ENCODE assay signal across 24 cellular contexts in genomic region chr20:62336775-62337557, GRCh38. TPM values are rescaled to one million over a fixed set of nuclear protein-coding genes. Genes with fewer than 3 reads are reported as not detected.
DNase-seq lines count a peak whose midpoint lies in the region; ATAC-seq, FAIRE-seq and TF ChIP-seq lines count a peak whose summit lies in the region.
"Had no signal": no experiment of that assay in that cellular context is flagged by ENCODE, and none has a peak within 500 bp of the region (broad histone marks: within the 10 kb centered on the region; RNA-seq: fewer than 3 reads in every experiment).

No MANE protein-coding gene starts in this region.

- in situ Hi-C loops in K562 (cut with MboI), result no loop called here
- in situ Hi-C loops in GM23248 (cut with MboI), result no loop called here

- ATAC-seq in K562, result no peak
- ATAC-seq in GM18868 (IDR thresholded peaks at IDR 0.05; ENCODE audit: unreplicated experiment), result no peak
- ATAC-seq: CD8-positive, alpha-beta T cell had no signal

- H3K9me3 ChIP-seq in Loucy (ENCODE audit: insufficient read depth, low read depth, low read length), result no peaks in the 10 kb centered on the region
- no peaks in the 10 kb centered on the region for H3K9me3 ChIP-seq in K562 (replicated peaks; ENCODE audit: control insufficient read depth, insufficient read depth, low read depth, low read length)
- H3K9me3 ChIP-seq in spleen, result peaks cover 0 to 5% (median 0%) of the 10 kb centered on the region in 8 donors
- H3K9me3 ChIP-seq in GM23248 (ENCODE audit: low read depth), result no peaks in the 10 kb centered on the region
- H3K9me3 ChIP-seq: mucosa of descending colon, prostate gland, SJSA1 had no signal

- H3F3A ChIP-seq in Loucy (ENCODE audit: low read depth), result no peaks in the 10 kb centered on the region
- H3F3A ChIP-seq in GM23248 (ENCODE audit: insufficient read depth), result no peaks in the 10 kb centered on the region

- H2AFZ ChIP-seq in Loucy (ENCODE audit: low read length), result no peak overlapping the region; the same call in 1 of the 2 replicates
- no peak overlapping the region for H2AFZ ChIP-seq in K562 (ENCODE audit: low read depth, low read length)
- no peak overlapping the region for H2AFZ ChIP-seq in GM23248
- H2AFZ ChIP-seq: hepatocyte had no signal

- no peak for DNase-seq in GM12891 (ENCODE audit: insufficient read length, low spot score)
- no peak for DNase-seq in K562 (ENCODE audit: extremely low read depth in 1 of 4, low spot score in 3 of 4)
- DNase-seq in spleen, result peak; percentile 90
- no peak for DNase-seq in NCI-H446 (lab: John Stamatoyannopoulos, UW)
- DNase-seq in activated CD4-positive, CD25-positive, alpha-beta regulatory T cell treated with anti-CD3 and anti-CD28 coated beads, Interleukin-2, amount 50 U/mL, for 72 hours, result no peak
- DNase-seq in GM23248, result no peak
- DNase-seq: activated CD4-positive, alpha-beta T cell treated with anti-CD3 and anti-CD28 coated beads, Interleukin-2, amount 50 U/mL, for 4 hours; activated CD8-positive, alpha-beta memory T cell treated with anti-CD3 and anti-CD28 coated beads, Interleukin-2, amount 50 U/mL, for 48 hours; activated naive CD8-positive, alpha-beta T cell treated with anti-CD3 and anti-CD28 coated beads, Interleukin-2, amount 10 ng/mL, durations not matched to agents 7 days and 5 days; effector CD4-positive, alpha-beta T cell; erythroblast; foreskin fibroblast; KG1; mucosa of descending colon; NCI-H1694 treated with DMSO at 0.1 percent for 48 hours; NCI-H2227 treated with DMSO at 0.1 percent for 48 hours; NCI-H774; WERI-Rb-1 had no signal

- no peaks in the 10 kb centered on the region for H4K20me1 ChIP-seq in Loucy (ENCODE audit: insufficient read depth, low read length, poor library complexity, severe bottlenecking)
- no peaks in the 10 kb centered on the region for H4K20me1 ChIP-seq in K562 (replicated peaks; ENCODE audit: control insufficient read depth, insufficient read depth, low read length)
- no peaks in the 10 kb centered on the region for H4K20me1 ChIP-seq in GM23248 (ENCODE audit: insufficient read depth)

- no peaks in the 10 kb centered on the region for H3K27me3 ChIP-seq in Loucy (ENCODE audit: insufficient read depth, low read length, poor library complexity, severe bottlenecking)
- no peaks in the 10 kb centered on the region for H3K27me3 ChIP-seq in K562 (ENCODE audit: control insufficient read depth in 2 of 2, insufficient read depth in 2 of 2, low read length in 2 of 2)
- no peaks in the 10 kb centered on the region for H3K27me3 ChIP-seq in spleen (replicated peaks in 1 of 7)
- no peaks in the 10 kb centered on the region for H3K27me3 ChIP-seq in GM23248 (replicated peaks; ENCODE audit: insufficient read depth)
- H3K27me3 ChIP-seq: hepatocyte, SJSA1 had no signal

- no peaks in the 10 kb centered on the region for H3K36me3 ChIP-seq in Loucy (ENCODE audit: insufficient read depth, low read length)
- peaks cover 83% of the 10 kb centered on the region; the same call in 2 of the 3 replicates for H3K36me3 ChIP-seq in K562 (ENCODE audit: control insufficient read depth, insufficient read depth, low read length)
- H3K36me3 ChIP-seq in spleen, result peaks cover 0 to 80% (median 24%) of the 10 kb centered on the region in 6 donors
- no peaks in the 10 kb centered on the region for H3K36me3 ChIP-seq in GM23248 (ENCODE audit: low read depth)
- H3K36me3 ChIP-seq: SJSA1 had no signal

- TF ChIP-seq POLR2A in GM12891 (IDR thresholded peaks at IDR 0.05; ENCODE audit: low read depth, low read length) (no peak), K562 (conservative IDR thresholded peaks at IDR 0.05) (no peak), spleen (IDR thresholded peaks at IDR 0.05) (no peak)

- H3K4me3 ChIP-seq in Loucy (ENCODE audit: low read length, poor library complexity, severe bottlenecking) (no peak overlapping the region), K562 (no peak overlapping the region), spleen (peak overlapping the region in 1 of 8 donors; percentile 32), GM23248 (no peak overlapping the region)
- H3K4me3 ChIP-seq: hepatocyte, mucosa of descending colon, prostate gland, SJSA1 had no signal

- H3K9me2 ChIP-seq in Loucy (replicated peaks; ENCODE audit: low read depth, low read length) (no peaks in the 10 kb centered on the region), GM23248 (ENCODE audit: insufficient read depth) (no peaks in the 10 kb centered on the region)

- CTCF ChIA-PET in K562 (lab: Yijun Ruan, JAX; ENCODE audit: low intra/inter-chr PET ratio), result no interaction called here

- no peaks in the 10 kb centered on the region for H3K9me1 ChIP-seq in K562 (ENCODE audit: control insufficient read depth, insufficient read depth, low read length)

- H3K4me2 ChIP-seq in Loucy (ENCODE audit: low read depth, low read length, poor library complexity, severe bottlenecking), result peak overlapping the region; percentile 34
- no peak overlapping the region for H3K4me2 ChIP-seq in K562 (ENCODE audit: insufficient read depth, low read length)
- no peak overlapping the region for H3K4me2 ChIP-seq in GM23248 (ENCODE audit: unreplicated experiment)
- H3K4me2 ChIP-seq: hepatocyte had no signal

- no peak for TF ChIP-seq RAD21 in K562 (CRISPR knock-in tag; conservative IDR thresholded peaks at IDR 0.05 in 1 of 2, IDR thresholded peaks at IDR 0.05 in 1 of 2)

- BruUV-seq in K562 (replicated peaks; lab: Mats Ljungman, UMichigan), result no TSS peak

- no peak for TF ChIP-seq CTCF in Loucy (conservative IDR thresholded peaks at IDR 0.05; ENCODE audit: low read length)
- no peak for TF ChIP-seq CTCF in K562 (IDR thresholded peaks at IDR 0.05 in 2 of 3, conservative IDR thresholded peaks at IDR 0.05 in 1 of 3; ENCODE audit: insufficient read depth in 2 of 3, low read depth in 1 of 3, low read length in 3 of 3)
- TF ChIP-seq CTCF in spleen (IDR thresholded peaks at IDR 0.05 in 8 of 11, conservative IDR thresholded peaks at IDR 0.05 in 3 of 11), result no peak

- no peak overlapping the region for H3K27ac ChIP-seq in K562 (ENCODE audit: extremely low read depth, low read depth, low read length)
- peak overlapping the region in 5 of 8 donors; percentile 75 to 82 (median 79) for H3K27ac ChIP-seq in spleen
- H3K27ac ChIP-seq in GM23248, result no peak overlapping the region
- H3K27ac ChIP-seq: hepatocyte, prostate gland, SJSA1, WERI-Rb-1 had no signal

- POLR2A ChIA-PET in K562 (lab: Yijun Ruan, JAX), result no interaction called here

- H3K9ac ChIP-seq in Loucy (ENCODE audit: low read depth, low read length, poor library complexity, severe bottlenecking) (no peak overlapping the region), K562 (ENCODE audit: insufficient read depth in 1 of 2, low read depth in 2 of 2, low read length in 2 of 2) (peak overlapping the region in 1 of 2 experiments; percentile 17; a peak in 1 of 4 replicates), GM23248 (no peak overlapping the region)

- FAIRE-seq in GM12891 (lab: Jason Lieb, UNC) (no peak), K562 (lab: Jason Lieb, UNC) (no peak)

- intact Hi-C loops in K562 (cut with micrococcal nuclease), result no loop called here
- intact Hi-C loops in spleen (cut with DNase I; ENCODE audit: low total_unique reads), result no loop called here

- H3K4me1 ChIP-seq in Loucy (ENCODE audit: insufficient read depth, low read length, poor library complexity, severe bottlenecking), result peaks cover 4% of the 10 kb centered on the region
- peaks cover 0 to 15% of the 10 kb centered on the region in 2 experiments; a peak in 1 of 5 replicates for H3K4me1 ChIP-seq in K562 (replicated peaks in 1 of 2; ENCODE audit: control insufficient read depth in 2 of 2, insufficient read depth in 2 of 2, low read length in 2 of 2)
- H3K4me1 ChIP-seq in spleen, result peaks cover 6 to 53% (median 39%) of the 10 kb centered on the region in 6 donors
- H3K4me1 ChIP-seq in GM23248 (ENCODE audit: insufficient read depth), result no peaks in the 10 kb centered on the region
- H3K4me1 ChIP-seq: prostate gland, SJSA1 had no signal

- TF ChIP-seq EP300 in K562 (IDR thresholded peaks at IDR 0.05; ENCODE audit: low read length), result no peak

- H3K79me2 ChIP-seq in Loucy (ENCODE audit: insufficient read depth, low read length) (no peaks in the 10 kb centered on the region), K562 (ENCODE audit: control insufficient read depth, insufficient read depth, low read length) (no peaks in the 10 kb centered on the region), GM23248 (ENCODE audit: insufficient read depth) (no peaks in the 10 kb centered on the region)

- WGBS in K562 (ENCODE audit: insufficient coverage, low coverage, missing lambda C conversion rate), result 92% methylated on average over 53 of the region's 53 CpGs
- 83 to 93% (median 87%) methylated on average over 48 to 53 of the region's 53 CpGs for WGBS in spleen, 5 donors
- WGBS in GM23248 (ENCODE audit: low coverage in 1 of 2, low lambda C conversion rate in 2 of 2, missing lambda C conversion rate in 2 of 2), 2 experiments, result 88 to 89% methylated on average over 48 to 51 of the region's 53 CpGs

RNA-seq across cellular contexts. Expression of gene LAMA5, which starts 30.1 kb away (rescaled TPM):
- 1.3 TPM for polyA plus RNA-seq in GM12891 (2012; ENCODE audit: low read depth, missing spikeins)
- total RNA-seq in K562 (2011; cell fraction: chromatin; rRNA removed; ENCODE audit: low replicate concordance), result 218 and 612 TPM in 2 replicates
- 256 and 378 TPM in 2 replicates for total RNA-seq in K562 (2011; cell fraction: nucleolus; rRNA removed)
- total RNA-seq in K562 (2011; cell fraction: nucleoplasm; rRNA removed), result 206 and 238 TPM in 2 replicates
- total RNA-seq in K562 (2014; rRNA removed) (26.4 and 38.3 TPM in 2 replicates), K562 (2014; rRNA removed; fragmentation: Illumina TruSeq; extraction: Trizol) (2.2 and 3.2 TPM in 2 replicates), K562 (2015; rRNA removed; fragmentation: Illumina TruSeq; extraction: Trizol) (11.3 and 11.7 TPM in 2 replicates), K562 (2021) (86.4 and 101 TPM in 2 replicates), spleen (100 to 1,000 TPM in 4 of 7 donors, 10 to 100 TPM in 3; 69.8 to 203 (median 108) TPM)
- polyA plus RNA-seq in K562 (2011; rRNA removed) (4.4 and 10.0 TPM in 2 replicates), K562 (2014; fragmentation: Illumina TruSeq; extraction: Trizol) (7.8 and 20.0 TPM in 2 replicates), K562 (2014; fragmentation: Nextera tagmentation; extraction: Ambion mirVana) (under 1 TPM; 0.31 to 0.48 TPM), K562 (2014; rRNA removed) (60.2 and 67.3 TPM in 2 replicates), spleen (100 to 1,000 TPM in 2 of 3 donors, 10 to 100 TPM in 1; 46.5 to 266 (median 128) TPM), GM23248 (2016; fragmentation: Nextera tagmentation; extraction: Ambion mirVana) (4.3 and 6.0 TPM in 2 replicates)
- polyA plus RNA-seq in K562 (2011; cell fraction: cytosol; rRNA removed), result 3.9 and 11.1 TPM in 2 replicates
- polyA plus RNA-seq in K562 (2011; cell fraction: nucleus; rRNA removed), result 130 and 166 TPM in 2 replicates
- 49.7 and 63.1 TPM in 2 replicates for polyA plus RNA-seq in K562 (2012)
- 1.5 and 1.9 TPM in 2 replicates for polyA minus RNA-seq in K562 (2011; rRNA and poly(A)+ RNA removed)
- 11.0 and 21.3 TPM in 2 replicates for polyA minus RNA-seq in K562 (2011; cell fraction: cytosol; rRNA and poly(A)+ RNA removed)
- 33.7 and 42.1 TPM in 2 replicates for polyA minus RNA-seq in K562 (2011; cell fraction: nucleus; rRNA and poly(A)+ RNA removed)
- total RNA-seq in GM23248 (2014; rRNA removed; shearing (Covaris generic)), result 4.5 and 13.9 TPM in 2 replicates

RNA-seq across cellular contexts. Expression of gene ADRM1, which starts 34.2 kb away (rescaled TPM):
- polyA plus RNA-seq in GM12891 (2012; ENCODE audit: low read depth, missing spikeins), result 68.5 TPM
- total RNA-seq in K562 (2011; cell fraction: chromatin; rRNA removed; ENCODE audit: low replicate concordance), result 21.6 and 87.3 TPM in 2 replicates
- total RNA-seq in K562 (2011; cell fraction: nucleolus; rRNA removed), result 87.6 and 87.7 TPM in 2 replicates
- total RNA-seq in K562 (2011; cell fraction: nucleoplasm; rRNA removed), result 41.0 and 41.6 TPM in 2 replicates
- total RNA-seq in K562 (2014; rRNA removed), result 223 and 261 TPM in 2 replicates
- 22.5 and 32.1 TPM in 2 replicates for total RNA-seq in K562 (2014; rRNA removed; fragmentation: Illumina TruSeq; extraction: Trizol)
- total RNA-seq in K562 (2015; rRNA removed; fragmentation: Illumina TruSeq; extraction: Trizol), result 125 and 136 TPM in 2 replicates
- 159 and 160 TPM in 2 replicates for total RNA-seq in K562 (2021)
- 57.6 and 67.4 TPM in 2 replicates for polyA plus RNA-seq in K562 (2011; rRNA removed)
- polyA plus RNA-seq in K562 (2011; cell fraction: cytosol; rRNA removed), result 69.2 and 237 TPM in 2 replicates
- 65.6 and 116 TPM in 2 replicates for polyA plus RNA-seq in K562 (2011; cell fraction: nucleus; rRNA removed)
- 109 and 153 TPM in 2 replicates for polyA plus RNA-seq in K562 (2012)
- 49.3 and 107 TPM in 2 replicates for polyA plus RNA-seq in K562 (2014; fragmentation: Illumina TruSeq; extraction: Trizol)
- 10 to 100 TPM in 1 of 2 experiments, 1 to 10 TPM in 1; 5.0 to 21.6 TPM for polyA plus RNA-seq in K562 (2014; fragmentation: Nextera tagmentation; extraction: Ambion mirVana)
- 192 and 201 TPM in 2 replicates for polyA plus RNA-seq in K562 (2014; rRNA removed)
- polyA minus RNA-seq in K562 (2011; rRNA and poly(A)+ RNA removed), result 16.1 and 32.6 TPM in 2 replicates
- 51.8 and 55.0 TPM in 2 replicates for polyA minus RNA-seq in K562 (2011; cell fraction: cytosol; rRNA and poly(A)+ RNA removed)
- 42.8 and 44.0 TPM in 2 replicates for polyA minus RNA-seq in K562 (2011; cell fraction: nucleus; rRNA and poly(A)+ RNA removed)
- 100 to 1,000 TPM in 2 of 7 donors, 10 to 100 TPM in 5; 67.1 to 112 (median 82.3) TPM for total RNA-seq in spleen
- 10 to 100 TPM; 60.5 to 95.6 (median 74.7) TPM for polyA plus RNA-seq in spleen
- total RNA-seq in GM23248 (2014; rRNA removed; shearing (Covaris generic)), result 117 and 138 TPM in 2 replicates
- polyA plus RNA-seq in GM23248 (2016; fragmentation: Nextera tagmentation; extraction: Ambion mirVana), result 162 and 175 TPM in 2 replicates

RNA-seq across cellular contexts. Expression of gene RPS21, which starts 49.9 kb away (rescaled TPM):
- 7,261 TPM for polyA plus RNA-seq in GM12891 (2012; ENCODE audit: low read depth, missing spikeins)
- total RNA-seq in K562 (2011; cell fraction: chromatin; rRNA removed; ENCODE audit: low replicate concordance), result 256 and 439 TPM in 2 replicates
- 1,390 and 1,394 TPM in 2 replicates for total RNA-seq in K562 (2011; cell fraction: nucleolus; rRNA removed)
- total RNA-seq in K562 (2011; cell fraction: nucleoplasm; rRNA removed), result 1,168 and 2,200 TPM in 2 replicates
- 1,801 and 2,504 TPM in 2 replicates for total RNA-seq in K562 (2014; rRNA removed)
- total RNA-seq in K562 (2014; rRNA removed; fragmentation: Illumina TruSeq; extraction: Trizol), result 1,196 and 1,380 TPM in 2 replicates
- total RNA-seq in K562 (2015; rRNA removed; fragmentation: Illumina TruSeq; extraction: Trizol), result 1,567 and 1,716 TPM in 2 replicates
- 3,091 and 3,491 TPM in 2 replicates for total RNA-seq in K562 (2021)
- 5,647 and 7,256 TPM in 2 replicates for polyA plus RNA-seq in K562 (2011; rRNA removed)
- 8,200 and 10,658 TPM in 2 replicates for polyA plus RNA-seq in K562 (2011; cell fraction: cytosol; rRNA removed)
- polyA plus RNA-seq in K562 (2011; cell fraction: nucleus; rRNA removed), result 3,206 and 5,803 TPM in 2 replicates
- 4,519 and 5,994 TPM in 2 replicates for polyA plus RNA-seq in K562 (2012)
- 1,908 and 2,386 TPM in 2 replicates for polyA plus RNA-seq in K562 (2014; fragmentation: Illumina TruSeq; extraction: Trizol)
- 1,000 to 10,000 TPM; 3,588 to 3,968 TPM for polyA plus RNA-seq in K562 (2014; fragmentation: Nextera tagmentation; extraction: Ambion mirVana)
- polyA plus RNA-seq in K562 (2014; rRNA removed), result 3,958 and 4,439 TPM in 2 replicates
- polyA minus RNA-seq in K562 (2011; rRNA and poly(A)+ RNA removed), result 1,429 and 1,744 TPM in 2 replicates
- polyA minus RNA-seq in K562 (2011; cell fraction: cytosol; rRNA and poly(A)+ RNA removed), result 755 and 891 TPM in 2 replicates
- polyA minus RNA-seq in K562 (2011; cell fraction: nucleus; rRNA and poly(A)+ RNA removed), result 430 and 792 TPM in 2 replicates
- 1,000 to 10,000 TPM; 1,168 to 3,909 (median 1,666) TPM for total RNA-seq in spleen
- over 10,000 TPM in 2 of 3 donors, 1,000 to 10,000 TPM in 1; 9,792 to 11,722 (median 10,372) TPM for polyA plus RNA-seq in spleen
- 1,039 and 1,622 TPM in 2 replicates for total RNA-seq in GM23248 (2014; rRNA removed; shearing (Covaris generic))
- polyA plus RNA-seq in GM23248 (2016; fragmentation: Nextera tagmentation; extraction: Ambion mirVana), result 566 and 639 TPM in 2 replicates

Comparison
In these comparisons a context has a peak if more than half of its experiments do, and no peak if none do; other contexts are left out.
1. H3K27ac ChIP-seq: peak in spleen (5 of 8); none in K562 (single experiment) and GM23248 (single experiment).